In genomic region chr1:245131026-245131393, GRCh38 we compare ENCODE assay signal across 16 cellular contexts. TPM values are rescaled to one million over a fixed set of nuclear protein-coding genes. Genes with fewer than 3 reads are reported as not detected.
DNase-seq lines count a peak whose midpoint lies in the region; ATAC-seq and TF ChIP-seq lines count a peak whose summit lies in the region.
"Had no signal": no experiment of that assay in that cellular context is flagged by ENCODE, and none has a peak within 500 bp of the region (broad histone marks: within the 10 kb centered on the region; RNA-seq: fewer than 3 reads in every experiment).

No MANE protein-coding gene starts in this region.

- no peaks in the 10 kb centered on the region for H3K36me3 Mint-ChIP-seq in CD8-positive, alpha-beta T cell

- H3K27me3 Mint-ChIP-seq in CD8-positive, alpha-beta T cell (ENCODE audit: low read depth) = peaks cover 13% of the 10 kb centered on the region

- no peaks in the 10 kb centered on the region for H3K27me3 ChIP-seq in WERI-Rb-1 (ENCODE audit: insufficient read depth, low read depth, severe bottlenecking)
- peaks cover 0 to 61% of the 10 kb centered on the region in 2 donors for H3K27me3 ChIP-seq in left lung
- H3K27me3 ChIP-seq in upper lobe of left lung = no peaks in the 10 kb centered on the region
- H3K27me3 ChIP-seq in CD8-positive, alpha-beta T cell (ENCODE audit: insufficient read depth, low read length) = no peaks in the 10 kb centered on the region
- H3K27me3 ChIP-seq: BLaER1 treated with 17β-estradiol and CSF1 and Interleukin-3, amounts not matched to agents 10 nM and 100 nM had no signal

- H3K27ac Mint-ChIP-seq in CD8-positive, alpha-beta T cell = no peak overlapping the region

- TF ChIP-seq EP300 in upper lobe of left lung (IDR thresholded peaks at IDR 0.05) = no peak

- H3K9me3 Mint-ChIP-seq in CD8-positive, alpha-beta T cell = peaks cover 3% of the 10 kb centered on the region

- no peaks in the 10 kb centered on the region for H3K9me3 ChIP-seq in WERI-Rb-1 (ENCODE audit: severe bottlenecking)
- H3K9me3 ChIP-seq in left lung = no peaks in the 10 kb centered on the region
- no peaks in the 10 kb centered on the region for H3K9me3 ChIP-seq in upper lobe of left lung
- no peaks in the 10 kb centered on the region for H3K9me3 ChIP-seq in CD8-positive, alpha-beta T cell (ENCODE audit: low read length)
- H3K9me3 ChIP-seq: BLaER1 treated with 17β-estradiol and CSF1 and Interleukin-3, amounts not matched to agents 10 nM and 100 nM had no signal

- H3K4me1 ChIP-seq in left lung = no peaks in the 10 kb centered on the region
- H3K4me1 ChIP-seq in upper lobe of left lung = no peaks in the 10 kb centered on the region
- no peaks in the 10 kb centered on the region for H3K4me1 ChIP-seq in CD8-positive, alpha-beta T cell (ENCODE audit: insufficient read depth, low read length)

- CTCF ChIA-PET in CD8-positive, alpha-beta T cell (lab: Charles Lee) = no interaction called here

- no peak for TF ChIP-seq POLR2A in upper lobe of left lung (IDR thresholded peaks at IDR 0.05)

- TF ChIP-seq CTCF in WERI-Rb-1 (IDR thresholded peaks at IDR 0.05; ENCODE audit: low read depth, low read length) (no peak), left lung (IDR thresholded peaks at IDR 0.05) (no peak), upper lobe of left lung (IDR thresholded peaks at IDR 0.05) (no peak)
- no peak for TF ChIP-seq CTCF in CD8-positive, alpha-beta T cell (IDR thresholded peaks at IDR 0.05)

- 52% methylated on average over 9 of the region's 9 CpGs for WGBS in upper lobe of left lung, 2 donors

- intact Hi-C loops in left lung (cut with DNase I) = no loop called here
- intact Hi-C loops in CD8-positive, alpha-beta T cell (cut with DNase I, micrococcal nuclease) = no loop called here

- H3K4me3 ChIP-seq in WERI-Rb-1 (ENCODE audit: low read depth, low read length) (no peak overlapping the region), left lung (no peak overlapping the region), upper lobe of left lung (no peak overlapping the region)
- H3K4me3 ChIP-seq in CD8-positive, alpha-beta T cell (ENCODE audit: low read depth, low read length) = no peak overlapping the region
- H3K4me3 ChIP-seq: BLaER1 treated with 17β-estradiol and CSF1 and Interleukin-3, amounts not matched to agents 10 nM and 100 nM had no signal

- POLR2A ChIA-PET in CD8-positive, alpha-beta T cell (lab: Charles Lee) = no interaction called here

- no peaks in the 10 kb centered on the region for H3K4me1 Mint-ChIP-seq in CD8-positive, alpha-beta T cell (ENCODE audit: low read depth)

- no peak overlapping the region for H3K4me3 Mint-ChIP-seq in CD8-positive, alpha-beta T cell

- H3K27ac ChIP-seq in WERI-Rb-1 (no peak overlapping the region), left lung (no peak overlapping the region), upper lobe of left lung (no peak overlapping the region)
- no peak overlapping the region for H3K27ac ChIP-seq in CD8-positive, alpha-beta T cell (ENCODE audit: low read depth, low read length)
- H3K27ac ChIP-seq: BLaER1 treated with 17β-estradiol and CSF1 and Interleukin-3, amounts not matched to agents 10 nM and 100 nM had no signal

- H3K36me3 ChIP-seq in WERI-Rb-1 (no peaks in the 10 kb centered on the region), left lung (no peaks in the 10 kb centered on the region), upper lobe of left lung (no peaks in the 10 kb centered on the region)
- H3K36me3 ChIP-seq in CD8-positive, alpha-beta T cell (ENCODE audit: insufficient read depth, low read length) = no peaks in the 10 kb centered on the region
- H3K36me3 ChIP-seq: BLaER1 treated with 17β-estradiol and CSF1 and Interleukin-3, amounts not matched to agents 10 nM and 100 nM had no signal

- peak; percentile 40 for DNase-seq in NCI-H146 (lab: John Stamatoyannopoulos, UW)
- no peak for DNase-seq in NCI-H146 treated with DMSO at 0.1 percent for 48 hours (lab: John Stamatoyannopoulos, UW; ENCODE audit: unreplicated experiment)
- peak; percentile 67 for DNase-seq in WERI-Rb-1
- DNase-seq in left lung = no peak
- DNase-seq in upper lobe of left lung = no peak
- no peak for DNase-seq in iPS-NIHi11 (ENCODE audit: low spot score)
- DNase-seq in CD8-positive, alpha-beta T cell = no peak
- DNase-seq: GOT3, NCI-H1048, NCI-H1436 treated with DMSO at 0.1 percent for 48 hours, NCI-H2081 treated with DMSO at 0.1 percent for 48 hours, NCI-H510A treated with DMSO at 0.1 percent for 48 hours, SHP77 had no signal

- ATAC-seq in left lung = peak; percentile 53
- ATAC-seq in upper lobe of left lung (ENCODE audit: low FRiP score in 2 of 2) = no peak
- ATAC-seq in CD8-positive, alpha-beta T cell = no peak
- ATAC-seq in GM18517 (IDR thresholded peaks at IDR 0.05; ENCODE audit: unreplicated experiment) = no peak
- ATAC-seq: SK-N-SH treated with all-trans-retinoic acid at 6 μM for 48 hours had no signal

RNA-seq across cellular contexts. Expression of gene KIF26B, which starts 23.8 kb away (rescaled TPM):
- 10 to 100 TPM in 1 of 2 donors, 1 to 10 TPM in 1; 7.6 to 28.3 TPM for total RNA-seq in left lung
- total RNA-seq in upper lobe of left lung = 1 to 10 TPM; 1.2 to 4.3 (median 2.1) TPM
- not detected for total RNA-seq in CD8-positive, alpha-beta T cell

Comparison
In these comparisons a context has a peak if more than half of its experiments do, and no peak if none do; other contexts are left out.
1. DNase-seq: peak in NCI-H146 (single experiment) and WERI-Rb-1 (single experiment); none in NCI-H146 treated with DMSO at 0.1 percent for 48 hours (single experiment), left lung (0 of 2), upper lobe of left lung (0 of 2), iPS-NIHi11 (single experiment) and CD8-positive, alpha-beta T cell (0 of 7).